15 cellular contexts compared by ENCODE assay signal in the genomic region with DNA sequence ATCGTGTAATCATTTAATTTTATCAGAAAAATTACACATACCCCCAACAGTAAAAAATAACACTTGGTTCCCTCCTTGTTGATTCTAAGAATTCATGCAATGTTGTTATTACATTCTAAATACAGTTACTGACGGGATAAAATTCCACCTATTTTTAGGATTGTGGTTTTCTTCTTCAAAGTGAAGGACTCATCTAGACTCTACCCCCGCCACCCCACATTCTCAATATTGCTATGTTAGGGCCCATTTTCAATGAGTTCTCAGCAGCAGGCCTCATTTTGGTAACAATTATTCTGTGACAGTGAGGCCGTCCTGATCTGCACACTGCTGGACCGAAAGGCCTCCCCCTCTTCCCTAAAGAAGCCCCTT. TPM values are rescaled to one million over a fixed set of nuclear protein-coding genes. Genes with fewer than 3 reads are reported as not detected.
DNase-seq lines count a peak whose midpoint lies in the region; ATAC-seq and TF ChIP-seq lines count a peak whose summit lies in the region.
"Had no signal": no experiment of that assay in that cellular context is flagged by ENCODE, and none has a peak within 500 bp of the region (broad histone marks: within the 10 kb centered on the region; RNA-seq: fewer than 3 reads in every experiment).

No MANE protein-coding gene starts in this region.

- no peaks in the 10 kb centered on the region for H3K27me3 ChIP-seq in CD8-positive, alpha-beta memory T cell (ENCODE audit: insufficient read depth, low read length, poor library complexity, severe bottlenecking)
- H3K27me3 ChIP-seq in sigmoid colon, result peaks cover 0 to 6% (median 5%) of the 10 kb centered on the region in 3 donors
- H3K27me3 ChIP-seq: upper lobe of right lung had no signal

- no peak for TF ChIP-seq CTCF in sigmoid colon (IDR thresholded peaks at IDR 0.05)

- ATAC-seq in activated T-cell treated with anti-CD3 and anti-CD28 coated beads, Interleukin-2, amount 50 U/mL, for 72 hours (replicated peaks in 1 of 2), result peak; percentile 58 to 62
- peak; percentile 62 for ATAC-seq in stimulated activated effector memory CD8-positive, alpha-beta T cell treated with anti-CD3 and anti-CD28 coated beads, Interleukin-12 subunit alpha, Interleukin-12 subunit beta, amount 100 ng/mL, for 72 hours
- ATAC-seq: Right ventricle myocardium inferior, upper lobe of right lung had no signal

- peak; percentile 53 to 54 for DNase-seq in activated T-cell treated with anti-CD3 and anti-CD28 coated beads, Interleukin-2, amount 50 U/mL, for 72 hours
- no peak for DNase-seq in activated T-cell treated with anti-CD3 and anti-CD28 coated beads, Interleukin-2, amount 50 U/mL, for 1 hour
- DNase-seq in CD8-positive, alpha-beta memory T cell, result no peak
- no peak for DNase-seq in activated naive CD8-positive, alpha-beta T cell treated with anti-CD3 and anti-CD28 coated beads for 36 hours
- DNase-seq in stimulated activated effector memory CD8-positive, alpha-beta T cell treated with anti-CD3 and anti-CD28 coated beads, Interleukin-12 subunit alpha, Interleukin-12 subunit beta, amount 100 ng/mL, for 72 hours (ENCODE audit: low spot score in 2 of 2), result no peak
- no peak for DNase-seq in sigmoid colon
- DNase-seq in SIG-M5 (lab: John Stamatoyannopoulos, UW), result no peak
- DNase-seq: dermis blood vessel endothelial cell, kidney glomerular epithelial cell, NCI-H1105, NCI-H510A had no signal

- no peak for TF ChIP-seq POLR2A in sigmoid colon (IDR thresholded peaks at IDR 0.05)

- CTCF ChIA-PET in CD8-positive, alpha-beta memory T cell (lab: Charles Lee), result interaction anchor here (1.0 to 2.1 kb wide), 2 partner anchors 10 to 127 kb away, joined by 3 to 5 read pairs; no protein-coding TSS in a partner anchor

- peak overlapping the region; percentile 92 for H3K27ac Mint-ChIP-seq in activated T-cell treated with anti-CD3 and anti-CD28 coated beads, Interleukin-2, amount 50 U/mL, for 72 hours
- H3K27ac Mint-ChIP-seq in CD8-positive, alpha-beta memory T cell, result no peak overlapping the region
- no peak overlapping the region for H3K27ac Mint-ChIP-seq in activated naive CD8-positive, alpha-beta T cell treated with anti-CD3 and anti-CD28 coated beads for 36 hours
- H3K27ac Mint-ChIP-seq in stimulated activated effector memory CD8-positive, alpha-beta T cell treated with anti-CD3 and anti-CD28 coated beads, Interleukin-12 subunit alpha, Interleukin-12 subunit beta, amount 100 ng/mL, for 72 hours, result no peak overlapping the region
- H3K27ac Mint-ChIP-seq: nephron; stimulated activated naive CD8-positive, alpha-beta T cell treated with anti-CD3 and anti-CD28 coated beads, Interleukin-15, Interleukin-2, amounts not matched to agents 100 ng/mL and 50 ng/mL, for 24 hours had no signal

- intact Hi-C loops in sigmoid colon (cut with DNase I), result no loop called here

- POLR2A ChIA-PET in CD8-positive, alpha-beta memory T cell (lab: Charles Lee), result interaction anchor here (0.8 kb wide), 1 partner anchor 42 kb away, joined by 3 read pairs; no protein-coding TSS in a partner anchor

- H3K27me3 Mint-ChIP-seq in activated T-cell treated with anti-CD3 and anti-CD28 coated beads, Interleukin-2, amount 50 U/mL, for 72 hours (ENCODE audit: low read depth), result peaks cover 6% of the 10 kb centered on the region
- H3K27me3 Mint-ChIP-seq in CD8-positive, alpha-beta memory T cell, result no peaks in the 10 kb centered on the region
- H3K27me3 Mint-ChIP-seq in activated naive CD8-positive, alpha-beta T cell treated with anti-CD3 and anti-CD28 coated beads for 36 hours, result no peaks in the 10 kb centered on the region
- H3K27me3 Mint-ChIP-seq: stimulated activated naive CD8-positive, alpha-beta T cell treated with anti-CD3 and anti-CD28 coated beads, Interleukin-15, Interleukin-2, amounts not matched to agents 100 ng/mL and 50 ng/mL, for 24 hours had no signal

- no peak for TF ChIP-seq EP300 in sigmoid colon (IDR thresholded peaks at IDR 0.05)

- no peak overlapping the region for H3K4me3 Mint-ChIP-seq in activated T-cell treated with anti-CD3 and anti-CD28 coated beads, Interleukin-2, amount 50 U/mL, for 72 hours
- H3K4me3 Mint-ChIP-seq in CD8-positive, alpha-beta memory T cell, result no peak overlapping the region
- H3K4me3 Mint-ChIP-seq in activated naive CD8-positive, alpha-beta T cell treated with anti-CD3 and anti-CD28 coated beads for 36 hours, result peak overlapping the region; percentile 30
- H3K4me3 Mint-ChIP-seq in stimulated activated effector memory CD8-positive, alpha-beta T cell treated with anti-CD3 and anti-CD28 coated beads, Interleukin-12 subunit alpha, Interleukin-12 subunit beta, amount 100 ng/mL, for 72 hours, result no peak overlapping the region
- H3K4me3 Mint-ChIP-seq: nephron; stimulated activated naive CD8-positive, alpha-beta T cell treated with anti-CD3 and anti-CD28 coated beads, Interleukin-15, Interleukin-2, amounts not matched to agents 100 ng/mL and 50 ng/mL, for 24 hours had no signal

- peaks cover 72% of the 10 kb centered on the region for H3K4me1 ChIP-seq in CD8-positive, alpha-beta memory T cell (ENCODE audit: insufficient read depth, low read length)
- no peaks in the 10 kb centered on the region for H3K4me1 ChIP-seq in sigmoid colon

- H3K27ac ChIP-seq in CD8-positive, alpha-beta memory T cell (ENCODE audit: low read depth, low read length), result peak overlapping the region; percentile 62
- H3K27ac ChIP-seq in sigmoid colon, result no peak overlapping the region
- H3K27ac ChIP-seq: upper lobe of right lung had no signal

- H3K9me3 ChIP-seq in CD8-positive, alpha-beta memory T cell (ENCODE audit: low read length), result no peaks in the 10 kb centered on the region
- peaks cover 0 to 3% (median 0%) of the 10 kb centered on the region in 4 donors for H3K9me3 ChIP-seq in sigmoid colon

- 82% methylated on average over 5 of the region's 5 CpGs for WGBS in sigmoid colon, 2 donors

- H3K36me3 ChIP-seq in CD8-positive, alpha-beta memory T cell (ENCODE audit: insufficient read depth, low read length), result no peaks in the 10 kb centered on the region
- no peaks in the 10 kb centered on the region for H3K36me3 ChIP-seq in sigmoid colon
- H3K36me3 ChIP-seq: upper lobe of right lung had no signal

- no peak overlapping the region for H3K4me3 ChIP-seq in CD8-positive, alpha-beta memory T cell (ENCODE audit: low read length)
- H3K4me3 ChIP-seq in sigmoid colon, result no peak overlapping the region
- H3K4me3 ChIP-seq: upper lobe of right lung had no signal

- H3K4me1 Mint-ChIP-seq in activated T-cell treated with anti-CD3 and anti-CD28 coated beads, Interleukin-2, amount 50 U/mL, for 72 hours (ENCODE audit: low read depth), result peaks cover 16% of the 10 kb centered on the region
- H3K4me1 Mint-ChIP-seq in CD8-positive, alpha-beta memory T cell, result peaks cover 0 to 25% (median 25%) of the 10 kb centered on the region in 3 donors
- peaks cover 46% of the 10 kb centered on the region for H3K4me1 Mint-ChIP-seq in activated naive CD8-positive, alpha-beta T cell treated with anti-CD3 and anti-CD28 coated beads for 36 hours
- peaks cover 8% of the 10 kb centered on the region for H3K4me1 Mint-ChIP-seq in stimulated activated effector memory CD8-positive, alpha-beta T cell treated with anti-CD3 and anti-CD28 coated beads, Interleukin-12 subunit alpha, Interleukin-12 subunit beta, amount 100 ng/mL, for 72 hours

- H3K9me3 Mint-ChIP-seq in activated T-cell treated with anti-CD3 and anti-CD28 coated beads, Interleukin-2, amount 50 U/mL, for 72 hours, result peaks cover 0 to 3% of the 10 kb centered on the region in 2 donors
- no peaks in the 10 kb centered on the region for H3K9me3 Mint-ChIP-seq in CD8-positive, alpha-beta memory T cell
- H3K9me3 Mint-ChIP-seq in activated naive CD8-positive, alpha-beta T cell treated with anti-CD3 and anti-CD28 coated beads for 36 hours, result peaks cover 8% of the 10 kb centered on the region
- H3K9me3 Mint-ChIP-seq in stimulated activated effector memory CD8-positive, alpha-beta T cell treated with anti-CD3 and anti-CD28 coated beads, Interleukin-12 subunit alpha, Interleukin-12 subunit beta, amount 100 ng/mL, for 72 hours, result peaks cover 4% of the 10 kb centered on the region

- H3K36me3 Mint-ChIP-seq in activated T-cell treated with anti-CD3 and anti-CD28 coated beads, Interleukin-2, amount 50 U/mL, for 72 hours (ENCODE audit: insufficient read depth in 2 of 2), result peaks cover 6 to 13% of the 10 kb centered on the region in 2 donors
- peaks cover 6 to 25% (median 11%) of the 10 kb centered on the region in 3 donors for H3K36me3 Mint-ChIP-seq in CD8-positive, alpha-beta memory T cell
- H3K36me3 Mint-ChIP-seq in activated naive CD8-positive, alpha-beta T cell treated with anti-CD3 and anti-CD28 coated beads for 36 hours, result peaks cover 42% of the 10 kb centered on the region
- H3K36me3 Mint-ChIP-seq in stimulated activated effector memory CD8-positive, alpha-beta T cell treated with anti-CD3 and anti-CD28 coated beads, Interleukin-12 subunit alpha, Interleukin-12 subunit beta, amount 100 ng/mL, for 72 hours, result peaks cover 45% of the 10 kb centered on the region

RNA-seq across cellular contexts. Expression of a gene that starts 43.5 kb away (rescaled TPM):
- total RNA-seq in activated T-cell treated with anti-CD3 and anti-CD28 coated beads, Interleukin-2, amount 50 U/mL, for 72 hours, result 100 to 1,000 TPM in 1 of 2 donors, 10 to 100 TPM in 1; 85.6 to 112 TPM
- 10 to 100 TPM; 90.0 to 90.5 TPM for total RNA-seq in CD8-positive, alpha-beta memory T cell
- 89.5 TPM for polyA plus RNA-seq in CD8-positive, alpha-beta memory T cell
- total RNA-seq in activated naive CD8-positive, alpha-beta T cell treated with anti-CD3 and anti-CD28 coated beads for 36 hours, result 10 to 100 TPM; 76.8 to 77.1 TPM
- total RNA-seq in sigmoid colon, result 10 to 100 TPM; 12.8 to 21.0 (median 17.3) TPM
- 10 to 100 TPM in 1 of 3 donors, 1 to 10 TPM in 2; 5.4 to 22.9 (median 6.7) TPM for polyA plus RNA-seq in sigmoid colon

Comparison
In these comparisons a context has a peak if more than half of its experiments do, and no peak if none do; other contexts are left out.
1. DNase-seq: peak in activated T-cell treated with anti-CD3 and anti-CD28 coated beads, Interleukin-2, amount 50 U/mL, for 72 hours (2 of 2); none in activated T-cell treated with anti-CD3 and anti-CD28 coated beads, Interleukin-2, amount 50 U/mL, for 1 hour (single experiment), CD8-positive, alpha-beta memory T cell (0 of 5), activated naive CD8-positive, alpha-beta T cell treated with anti-CD3 and anti-CD28 coated beads for 36 hours (single experiment), stimulated activated effector memory CD8-positive, alpha-beta T cell treated with anti-CD3 and anti-CD28 coated beads, Interleukin-12 subunit alpha, Interleukin-12 subunit beta, amount 100 ng/mL, for 72 hours (0 of 2), sigmoid colon (single experiment) and SIG-M5 (single experiment).